ENCODE assay signal across 1 cellular context in the genomic region with DNA sequence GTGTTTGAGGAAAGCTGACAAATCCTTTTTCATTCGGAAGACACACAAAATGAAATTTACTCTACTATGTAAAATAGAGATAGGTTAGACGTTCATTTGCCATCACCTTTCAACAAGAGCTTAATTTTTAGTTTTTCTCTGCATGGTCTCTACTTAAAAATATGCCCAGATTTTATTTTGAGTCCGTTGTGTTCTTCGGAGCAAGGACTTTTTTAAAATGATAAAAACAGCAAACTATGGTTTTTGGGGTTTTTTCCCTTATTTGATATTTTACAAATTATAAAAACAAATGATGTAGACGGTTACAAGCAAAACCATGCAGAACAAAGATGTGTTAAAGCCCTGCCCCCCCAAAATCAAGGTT.
TF ChIP-seq lines count a peak whose summit lies in the region.

No MANE protein-coding gene starts in this region.

TF ChIP-seq in GM23338, 12 proteins besides CTCF, POLR2A, EP300 and RAD21 (continued from another document):
- TF ChIP-seq, protein P1, sequence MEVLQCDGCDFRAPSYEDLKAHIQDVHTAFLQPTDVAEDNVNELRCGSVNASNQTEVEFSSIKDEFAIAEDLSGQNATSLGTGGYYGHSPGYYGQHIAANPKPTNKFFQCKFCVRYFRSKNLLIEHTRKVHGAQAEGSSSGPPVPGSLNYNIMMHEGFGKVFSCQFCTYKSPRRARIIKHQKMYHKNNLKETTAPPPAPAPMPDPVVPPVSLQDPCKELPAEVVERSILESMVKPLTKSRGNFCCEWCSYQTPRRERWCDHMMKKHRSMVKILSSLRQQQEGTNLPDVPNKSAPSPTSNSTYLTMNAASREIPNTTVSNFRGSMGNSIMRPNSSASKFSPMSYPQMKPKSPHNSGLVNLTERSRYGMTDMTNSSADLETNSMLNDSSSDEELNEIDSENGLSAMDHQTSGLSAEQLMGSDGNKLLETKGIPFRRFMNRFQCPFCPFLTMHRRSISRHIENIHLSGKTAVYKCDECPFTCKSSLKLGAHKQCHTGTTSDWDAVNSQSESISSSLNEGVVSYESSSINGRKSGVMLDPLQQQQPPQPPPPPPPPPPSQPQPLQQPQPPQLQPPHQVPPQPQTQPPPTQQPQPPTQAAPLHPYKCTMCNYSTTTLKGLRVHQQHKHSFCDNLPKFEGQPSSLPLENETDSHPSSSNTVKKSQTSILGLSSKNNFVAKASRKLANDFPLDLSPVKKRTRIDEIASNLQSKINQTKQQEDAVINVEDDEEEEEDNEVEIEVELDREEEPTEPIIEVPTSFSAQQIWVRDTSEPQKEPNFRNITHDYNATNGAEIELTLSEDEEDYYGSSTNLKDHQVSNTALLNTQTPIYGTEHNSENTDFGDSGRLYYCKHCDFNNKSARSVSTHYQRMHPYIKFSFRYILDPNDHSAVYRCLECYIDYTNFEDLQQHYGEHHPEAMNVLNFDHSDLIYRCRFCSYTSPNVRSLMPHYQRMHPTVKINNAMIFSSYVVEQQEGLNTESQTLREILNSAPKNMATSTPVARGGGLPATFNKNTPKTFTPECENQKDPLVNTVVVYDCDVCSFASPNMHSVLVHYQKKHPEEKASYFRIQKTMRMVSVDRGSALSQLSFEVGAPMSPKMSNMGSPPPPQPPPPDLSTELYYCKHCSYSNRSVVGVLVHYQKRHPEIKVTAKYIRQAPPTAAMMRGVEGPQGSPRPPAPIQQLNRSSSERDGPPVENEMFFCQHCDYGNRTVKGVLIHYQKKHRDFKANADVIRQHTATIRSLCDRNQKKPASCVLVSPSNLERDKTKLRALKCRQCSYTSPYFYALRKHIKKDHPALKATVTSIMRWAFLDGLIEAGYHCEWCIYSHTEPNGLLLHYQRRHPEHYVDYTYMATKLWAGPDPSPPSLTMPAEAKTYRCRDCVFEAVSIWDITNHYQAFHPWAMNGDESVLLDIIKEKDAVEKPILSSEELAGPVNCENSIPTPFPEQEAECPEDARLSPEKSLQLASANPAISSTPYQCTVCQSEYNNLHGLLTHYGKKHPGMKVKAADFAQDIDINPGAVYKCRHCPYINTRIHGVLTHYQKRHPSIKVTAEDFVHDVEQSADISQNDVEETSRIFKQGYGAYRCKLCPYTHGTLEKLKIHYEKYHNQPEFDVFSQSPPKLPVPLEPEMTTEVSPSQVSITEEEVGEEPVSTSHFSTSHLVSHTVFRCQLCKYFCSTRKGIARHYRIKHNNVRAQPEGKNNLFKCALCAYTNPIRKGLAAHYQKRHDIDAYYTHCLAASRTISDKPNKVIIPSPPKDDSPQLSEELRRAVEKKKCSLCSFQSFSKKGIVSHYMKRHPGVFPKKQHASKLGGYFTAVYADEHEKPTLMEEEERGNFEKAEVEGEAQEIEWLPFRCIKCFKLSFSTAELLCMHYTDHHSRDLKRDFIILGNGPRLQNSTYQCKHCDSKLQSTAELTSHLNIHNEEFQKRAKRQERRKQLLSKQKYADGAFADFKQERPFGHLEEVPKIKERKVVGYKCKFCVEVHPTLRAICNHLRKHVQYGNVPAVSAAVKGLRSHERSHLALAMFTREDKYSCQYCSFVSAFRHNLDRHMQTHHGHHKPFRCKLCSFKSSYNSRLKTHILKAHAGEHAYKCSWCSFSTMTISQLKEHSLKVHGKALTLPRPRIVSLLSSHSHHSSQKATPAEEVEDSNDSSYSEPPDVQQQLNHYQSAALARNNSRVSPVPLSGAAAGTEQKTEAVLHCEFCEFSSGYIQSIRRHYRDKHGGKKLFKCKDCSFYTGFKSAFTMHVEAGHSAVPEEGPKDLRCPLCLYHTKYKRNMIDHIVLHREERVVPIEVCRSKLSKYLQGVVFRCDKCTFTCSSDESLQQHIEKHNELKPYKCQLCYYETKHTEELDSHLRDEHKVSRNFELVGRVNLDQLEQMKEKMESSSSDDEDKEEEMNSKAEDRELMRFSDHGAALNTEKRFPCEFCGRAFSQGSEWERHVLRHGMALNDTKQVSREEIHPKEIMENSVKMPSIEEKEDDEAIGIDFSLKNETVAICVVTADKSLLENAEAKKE (CRISPR knock-in tag; IDR thresholded peaks at IDR 0.05): no peak
- TF ChIP-seq EZH2 (IDR thresholded peaks at IDR 0.05; ENCODE audit: low read depth, unreplicated experiment) (no peak), NANOG (IDR thresholded peaks at IDR 0.05; ENCODE audit: borderline replicate concordance) (no peak), JUNB (IDR thresholded peaks at IDR 0.05; ENCODE audit: unreplicated experiment) (no peak), EZH2phosphoT487 (IDR thresholded peaks at IDR 0.05; ENCODE audit: unreplicated experiment) (no peak), CREB1 (CRISPR knock-in tag; IDR thresholded peaks at IDR 0.05; ENCODE audit: low read depth) (no peak), POLR2AphosphoS5 (IDR thresholded peaks at IDR 0.05; ENCODE audit: low read depth) (no peak), ZNF331 (CRISPR knock-in tag; IDR thresholded peaks at IDR 0.05; ENCODE audit: low read depth) (no peak)
- TF ChIP-seq, protein P2, sequence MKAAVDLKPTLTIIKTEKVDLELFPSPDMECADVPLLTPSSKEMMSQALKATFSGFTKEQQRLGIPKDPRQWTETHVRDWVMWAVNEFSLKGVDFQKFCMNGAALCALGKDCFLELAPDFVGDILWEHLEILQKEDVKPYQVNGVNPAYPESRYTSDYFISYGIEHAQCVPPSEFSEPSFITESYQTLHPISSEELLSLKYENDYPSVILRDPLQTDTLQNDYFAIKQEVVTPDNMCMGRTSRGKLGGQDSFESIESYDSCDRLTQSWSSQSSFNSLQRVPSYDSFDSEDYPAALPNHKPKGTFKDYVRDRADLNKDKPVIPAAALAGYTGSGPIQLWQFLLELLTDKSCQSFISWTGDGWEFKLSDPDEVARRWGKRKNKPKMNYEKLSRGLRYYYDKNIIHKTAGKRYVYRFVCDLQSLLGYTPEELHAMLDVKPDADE (IDR thresholded peaks at IDR 0.05): no peak
- TF ChIP-seq, protein P3, sequence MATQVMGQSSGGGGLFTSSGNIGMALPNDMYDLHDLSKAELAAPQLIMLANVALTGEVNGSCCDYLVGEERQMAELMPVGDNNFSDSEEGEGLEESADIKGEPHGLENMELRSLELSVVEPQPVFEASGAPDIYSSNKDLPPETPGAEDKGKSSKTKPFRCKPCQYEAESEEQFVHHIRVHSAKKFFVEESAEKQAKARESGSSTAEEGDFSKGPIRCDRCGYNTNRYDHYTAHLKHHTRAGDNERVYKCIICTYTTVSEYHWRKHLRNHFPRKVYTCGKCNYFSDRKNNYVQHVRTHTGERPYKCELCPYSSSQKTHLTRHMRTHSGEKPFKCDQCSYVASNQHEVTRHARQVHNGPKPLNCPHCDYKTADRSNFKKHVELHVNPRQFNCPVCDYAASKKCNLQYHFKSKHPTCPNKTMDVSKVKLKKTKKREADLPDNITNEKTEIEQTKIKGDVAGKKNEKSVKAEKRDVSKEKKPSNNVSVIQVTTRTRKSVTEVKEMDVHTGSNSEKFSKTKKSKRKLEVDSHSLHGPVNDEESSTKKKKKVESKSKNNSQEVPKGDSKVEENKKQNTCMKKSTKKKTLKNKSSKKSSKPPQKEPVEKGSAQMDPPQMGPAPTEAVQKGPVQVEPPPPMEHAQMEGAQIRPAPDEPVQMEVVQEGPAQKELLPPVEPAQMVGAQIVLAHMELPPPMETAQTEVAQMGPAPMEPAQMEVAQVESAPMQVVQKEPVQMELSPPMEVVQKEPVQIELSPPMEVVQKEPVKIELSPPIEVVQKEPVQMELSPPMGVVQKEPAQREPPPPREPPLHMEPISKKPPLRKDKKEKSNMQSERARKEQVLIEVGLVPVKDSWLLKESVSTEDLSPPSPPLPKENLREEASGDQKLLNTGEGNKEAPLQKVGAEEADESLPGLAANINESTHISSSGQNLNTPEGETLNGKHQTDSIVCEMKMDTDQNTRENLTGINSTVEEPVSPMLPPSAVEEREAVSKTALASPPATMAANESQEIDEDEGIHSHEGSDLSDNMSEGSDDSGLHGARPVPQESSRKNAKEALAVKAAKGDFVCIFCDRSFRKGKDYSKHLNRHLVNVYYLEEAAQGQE (IDR thresholded peaks at IDR 0.05; ENCODE audit: unreplicated experiment): no peak
TF ChIP-seq in GM23338: peak in this region for 0.
